9 cellular contexts compared by ENCODE assay signal in genomic region chr10:113027574-113028392, GRCh38.
DNase-seq lines count a peak whose midpoint lies in the region; ATAC-seq and TF ChIP-seq lines count a peak whose summit lies in the region.
"Had no signal": no experiment of that assay in that cellular context is flagged by ENCODE, and none has a peak within 500 bp of the region (broad histone marks: within the 10 kb centered on the region; RNA-seq: fewer than 3 reads in every experiment).

No MANE protein-coding gene starts in this region.

- POLR2A ChIA-PET in HCT116 (lab: Charles Lee): interaction anchor here (0.9 kb wide), 1 partner anchor 42 kb away, joined by 3 read pairs; no protein-coding TSS in a partner anchor
- POLR2A ChIA-PET in activated CD8-positive, alpha-beta T cell treated with anti-CD3 and anti-CD28 coated beads, Interleukin-2, amount 10 ng/mL, durations not matched to agents 7 days and 5 days (lab: Charles Lee): no interaction called here

- no peaks in the 10 kb centered on the region for H3K36me3 Mint-ChIP-seq in activated CD8-positive, alpha-beta T cell treated with anti-CD3 and anti-CD28 coated beads, Interleukin-2, amount 10 ng/mL, durations not matched to agents 7 days and 5 days (ENCODE audit: low read depth)
- H3K36me3 Mint-ChIP-seq in natural killer cell treated with Interleukin-12 subunit alpha and Interleukin-12 subunit beta and Interleukin-15 and Interleukin-18, amount 100 ng/mL, for 72 hours: no peaks in the 10 kb centered on the region

- H3K4me3 Mint-ChIP-seq in activated CD8-positive, alpha-beta T cell treated with anti-CD3 and anti-CD28 coated beads, Interleukin-2, amount 10 ng/mL, durations not matched to agents 7 days and 5 days: no peak overlapping the region
- H3K4me3 Mint-ChIP-seq in natural killer cell treated with Interleukin-12 subunit alpha and Interleukin-12 subunit beta and Interleukin-15 and Interleukin-18, amount 100 ng/mL, for 72 hours: no peak overlapping the region

- H3K27ac ChIP-seq in HCT116 (ENCODE audit: low read depth, low read length) (0 out of 2 replicates have a peak overlapping the region, but pooled peaks have one; percentile 11), left ventricle myocardium inferior (replicated peaks) (peak overlapping the region; percentile 81), gastrocnemius medialis (peak overlapping the region; percentile 14 to 51 (median 32))

- H3K9me3 ChIP-seq in HCT116 (ENCODE audit: control insufficient read depth in 1 of 2, insufficient read depth in 1 of 2, low read depth in 1 of 2, low read length in 2 of 2) (no peaks in the 10 kb centered on the region), left ventricle myocardium inferior (replicated peaks) (no peaks in the 10 kb centered on the region), gastrocnemius medialis (no peaks in the 10 kb centered on the region)

- no peak overlapping the region for H3K4me2 ChIP-seq in HCT116 (ENCODE audit: low read length)

- no peaks in the 10 kb centered on the region for H3K27me3 ChIP-seq in HCT116 (ENCODE audit: insufficient read depth, low read length)
- no peaks in the 10 kb centered on the region for H3K27me3 ChIP-seq in left ventricle myocardium inferior (ENCODE audit: low read depth)
- no peaks in the 10 kb centered on the region for H3K27me3 ChIP-seq in gastrocnemius medialis

- H3K27me3 Mint-ChIP-seq in activated CD8-positive, alpha-beta T cell treated with anti-CD3 and anti-CD28 coated beads, Interleukin-2, amount 10 ng/mL, durations not matched to agents 7 days and 5 days (ENCODE audit: low read depth): peaks cover 23% of the 10 kb centered on the region
- peaks cover 10 to 16% of the 10 kb centered on the region in 2 donors for H3K27me3 Mint-ChIP-seq in natural killer cell treated with Interleukin-12 subunit alpha and Interleukin-12 subunit beta and Interleukin-15 and Interleukin-18, amount 100 ng/mL, for 72 hours

- in situ Hi-C loops in astrocyte of the cerebellum (cut with HindIII; ENCODE audit: low sequenced_read_pairs): no loop called here
- in situ Hi-C loops in gastrocnemius medialis (cut with MboI; ENCODE audit: low sequenced_read_pairs in 4 of 4): no loop called here

- TF ChIP-seq RAD21 in HCT116 (IDR thresholded peaks at IDR 0.05; ENCODE audit: low read depth): no peak

- ATAC-seq in HCT116 (no peak), gastrocnemius medialis (peak; percentile 60 to 63), GM18907 (IDR thresholded peaks at IDR 0.05; ENCODE audit: unreplicated experiment) (no peak), GM18502 (IDR thresholded peaks at IDR 0.05; ENCODE audit: poor library complexity, unreplicated experiment) (no peak)
- no peak for ATAC-seq in activated CD8-positive, alpha-beta T cell treated with anti-CD3 and anti-CD28 coated beads, Interleukin-2, amount 10 ng/mL, durations not matched to agents 7 days and 5 days
- ATAC-seq in natural killer cell treated with Interleukin-12 subunit alpha and Interleukin-12 subunit beta and Interleukin-15 and Interleukin-18, amount 100 ng/mL, for 72 hours: no peak

- TF ChIP-seq POLR2A in HCT116 (IDR thresholded peaks at IDR 0.05; ENCODE audit: borderline replicate concordance, extremely low read depth, insufficient read depth, insufficient read length) (no peak), gastrocnemius medialis (IDR thresholded peaks at IDR 0.05) (no peak)

- H3K4me3 ChIP-seq in HCT116 (replicated peaks in 1 of 2; ENCODE audit: low read depth in 1 of 2, low read length in 2 of 2) (no peak overlapping the region), astrocyte of the cerebellum (ENCODE audit: low read depth, low read length) (no peak overlapping the region), left ventricle myocardium inferior (peak overlapping the region; percentile 33), gastrocnemius medialis (peak overlapping the region; percentile 22 to 50 (median 30))

- BruUV-seq in HCT116 (replicated peaks; lab: Mats Ljungman, UMichigan): no TSS peak

- no peak overlapping the region for H3K9ac ChIP-seq in HCT116 (ENCODE audit: low read length)

- intact Hi-C loops in HCT116 (cut with micrococcal nuclease): no loop called here
- intact Hi-C loops in left ventricle myocardium inferior (cut with micrococcal nuclease): no loop called here
- intact Hi-C loops in gastrocnemius medialis (cut with DNase I; ENCODE audit: low total_unique reads): loop anchor here (5.0 kb wide), 1 partner anchor 75 kb away; the partner anchor contains the start of gene TCF7L2

- DNase-seq in HCT116 (ENCODE audit: low read depth, low spot score) (no peak), astrocyte of the cerebellum (ENCODE audit: low read depth) (no peak), left ventricle myocardium inferior (no peak), gastrocnemius medialis (no peak)
- no peak for DNase-seq in activated CD8-positive, alpha-beta T cell treated with anti-CD3 and anti-CD28 coated beads, Interleukin-2, amount 10 ng/mL, durations not matched to agents 7 days and 5 days
- DNase-seq in natural killer cell treated with Interleukin-12 subunit alpha and Interleukin-12 subunit beta and Interleukin-15 and Interleukin-18, amount 100 ng/mL, for 72 hours (ENCODE audit: low spot score): no peak
- DNase-seq: GF-D8 had no signal

- no peak overlapping the region for H2AFZ ChIP-seq in HCT116 (ENCODE audit: low read depth, low read length, poor library complexity, severe bottlenecking)

- RAD21 ChIA-PET in HCT116 (lab: Charles Lee; ENCODE audit: low non-redundant PET in 1 of 2, low total read pairs in 2 of 2, uncharacterized antibody in 2 of 2, unreplicated experiment in 2 of 2): no interaction called here

- H3K4me1 Mint-ChIP-seq in activated CD8-positive, alpha-beta T cell treated with anti-CD3 and anti-CD28 coated beads, Interleukin-2, amount 10 ng/mL, durations not matched to agents 7 days and 5 days (ENCODE audit: low read depth): no peaks in the 10 kb centered on the region
- H3K4me1 Mint-ChIP-seq in natural killer cell treated with Interleukin-12 subunit alpha and Interleukin-12 subunit beta and Interleukin-15 and Interleukin-18, amount 100 ng/mL, for 72 hours (ENCODE audit: low read depth in 2 of 2): peaks cover 9 to 12% of the 10 kb centered on the region in 2 donors

- H3K36me3 ChIP-seq in HCT116 (ENCODE audit: control insufficient read depth in 1 of 2, insufficient read depth in 2 of 2, low read length in 2 of 2) (peaks cover 4 to 7% of the 10 kb centered on the region in 2 experiments; a peak in 3 of 4 replicates), left ventricle myocardium inferior (no peaks in the 10 kb centered on the region), gastrocnemius medialis (no peaks in the 10 kb centered on the region)

- no peaks in the 10 kb centered on the region for H3K9me2 ChIP-seq in HCT116 (ENCODE audit: insufficient read depth)

- no peak overlapping the region for H3K27ac Mint-ChIP-seq in activated CD8-positive, alpha-beta T cell treated with anti-CD3 and anti-CD28 coated beads, Interleukin-2, amount 10 ng/mL, durations not matched to agents 7 days and 5 days
- no peak overlapping the region for H3K27ac Mint-ChIP-seq in natural killer cell treated with Interleukin-12 subunit alpha and Interleukin-12 subunit beta and Interleukin-15 and Interleukin-18, amount 100 ng/mL, for 72 hours

- H3K4me1 ChIP-seq in HCT116 (ENCODE audit: control insufficient read depth in 1 of 2, insufficient read depth in 2 of 2, low read length in 2 of 2): peaks cover 57 to 67% of the 10 kb centered on the region in 2 experiments
- H3K4me1 ChIP-seq in left ventricle myocardium inferior: peaks cover 60% of the 10 kb centered on the region
- H3K4me1 ChIP-seq in gastrocnemius medialis: peaks cover 31 to 33% of the 10 kb centered on the region in 2 donors

- H3K79me2 ChIP-seq in HCT116 (ENCODE audit: insufficient read depth, low read length): peaks cover 97% of the 10 kb centered on the region

- CTCF ChIA-PET in HCT116 (lab: Charles Lee): no interaction called here
- CTCF ChIA-PET in activated CD8-positive, alpha-beta T cell treated with anti-CD3 and anti-CD28 coated beads, Interleukin-2, amount 10 ng/mL, durations not matched to agents 7 days and 5 days (lab: Charles Lee): no interaction called here

- no peaks in the 10 kb centered on the region for H3K9me3 Mint-ChIP-seq in activated CD8-positive, alpha-beta T cell treated with anti-CD3 and anti-CD28 coated beads, Interleukin-2, amount 10 ng/mL, durations not matched to agents 7 days and 5 days (ENCODE audit: insufficient read depth)
- H3K9me3 Mint-ChIP-seq in natural killer cell treated with Interleukin-12 subunit alpha and Interleukin-12 subunit beta and Interleukin-15 and Interleukin-18, amount 100 ng/mL, for 72 hours: no peaks in the 10 kb centered on the region

- TF ChIP-seq CTCF in HCT116 (IDR thresholded peaks at IDR 0.05 in 2 of 3, conservative IDR thresholded peaks at IDR 0.05 in 1 of 3; ENCODE audit: borderline replicate concordance in 1 of 3, insufficient read depth in 1 of 3, low read depth in 2 of 3, low read length in 2 of 3) (no peak), astrocyte of the cerebellum (IDR thresholded peaks at IDR 0.05; ENCODE audit: low read depth, low read length, missing control alignments) (peak; percentile 7), left ventricle myocardium inferior (IDR thresholded peaks at IDR 0.05; ENCODE audit: borderline replicate concordance) (no peak), gastrocnemius medialis (IDR thresholded peaks at IDR 0.05 in 4 of 5, conservative IDR thresholded peaks at IDR 0.05 in 1 of 5) (no peak)

- peaks cover 31% of the 10 kb centered on the region; the same call in 1 of the 2 replicates for H4K20me1 ChIP-seq in HCT116 (ENCODE audit: insufficient read depth)

TF ChIP-seq in HCT116, 20 proteins besides CTCF, POLR2A, EP300 and RAD21 (continues in another document):
- TF ChIP-seq CBX3 (IDR thresholded peaks at IDR 0.05; ENCODE audit: low read depth): no peak
- no peak for TF ChIP-seq SRF (IDR thresholded peaks at IDR 0.05; ENCODE audit: low read depth)
- no peak for TF ChIP-seq ELF1 (IDR thresholded peaks at IDR 0.05; ENCODE audit: borderline replicate concordance, low read depth)
- no peak for TF ChIP-seq SP1 (IDR thresholded peaks at IDR 0.05; ENCODE audit: low read depth)
- no peak for TF ChIP-seq CEBPB (IDR thresholded peaks at IDR 0.05; ENCODE audit: low read depth)
- no peak for TF ChIP-seq ZFX (IDR thresholded peaks at IDR 0.05)
- TF ChIP-seq POLR2AphosphoS5 (IDR thresholded peaks at IDR 0.05; ENCODE audit: low read depth, low read length): no peak
- TF ChIP-seq EZH2phosphoT487 (IDR thresholded peaks at IDR 0.05; ENCODE audit: borderline replicate concordance): no peak
- TF ChIP-seq ATF3 (IDR thresholded peaks at IDR 0.05): no peak
- TF ChIP-seq TCF7L2 (IDR thresholded peaks at IDR 0.05; ENCODE audit: borderline replicate concordance, extremely low read depth, insufficient read depth, insufficient read length): no peak
- no peak for TF ChIP-seq YY1 (IDR thresholded peaks at IDR 0.05; ENCODE audit: extremely low read depth, insufficient replicate concordance, low read depth, low read length)

Comparison
In these comparisons a context has a peak if more than half of its experiments do, and no peak if none do; other contexts are left out.
1. ATAC-seq: peak in gastrocnemius medialis (2 of 2); none in HCT116 (single experiment), activated CD8-positive, alpha-beta T cell treated with anti-CD3 and anti-CD28 coated beads, Interleukin-2, amount 10 ng/mL, durations not matched to agents 7 days and 5 days (single experiment), GM18907 (single experiment), GM18502 (single experiment) and natural killer cell treated with Interleukin-12 subunit alpha and Interleukin-12 subunit beta and Interleukin-15 and Interleukin-18, amount 100 ng/mL, for 72 hours (0 of 2).
2. H3K27ac ChIP-seq: peak in every context shown above with its lines; median percentile 81 in left ventricle myocardium inferior; 32 in gastrocnemius medialis; 11 in HCT116.
3. H3K4me3 ChIP-seq: peak in left ventricle myocardium inferior (single experiment) and gastrocnemius medialis (4 of 4); none in HCT116 (0 of 2) and astrocyte of the cerebellum (single experiment).